25 cellular contexts compared by ENCODE assay signal in genomic region chr19:16853066-16853465, GRCh38. TPM values are rescaled to one million over a fixed set of nuclear protein-coding genes. Genes with fewer than 3 reads are reported as not detected.
"Had no signal": no experiment of that assay in that cellular context is flagged by ENCODE, and none has a peak within 500 bp of the region (broad histone marks: within the 10 kb centered on the region; RNA-seq: fewer than 3 reads in every experiment).

No MANE protein-coding gene starts in this region.

- DNase-seq: stimulated activated CD4-positive, alpha-beta T cell treated with anti-CD3 and anti-CD28 coated beads, Interleukin-2, amount 100 ng/mL, for 48 hours; stimulated activated CD4-positive, alpha-beta T cell treated with anti-CD3 and anti-CD28 coated beads, Interleukin-4, amount 100 ng/mL, for 1 hour; stimulated activated CD4-positive, alpha-beta T cell treated with anti-CD3 and anti-CD28 coated beads, Interleukin-4, amount 100 ng/mL, for 24 hours; stimulated activated CD4-positive, alpha-beta T cell treated with anti-CD3 and anti-CD28 coated beads, Interleukin-4, amount 100 ng/mL, for 4 hours; stimulated activated CD8-positive, alpha-beta memory T cell treated with anti-CD3 and anti-CD28 coated beads, Interleukin-4, amount 100 ng/mL, for 48 hours; stimulated activated naive B cell treated with anti-CD40 and anti-IgM and Interleukin-4, amounts not matched to agents 10 μg/mL and 1 μg/mL and 100 μg/mL, for 72 hours; stimulated activated naive CD4-positive, alpha-beta T cell; stimulated activated naive CD4-positive, alpha-beta T cell treated with Interleukin-2 at 50 U/mL for 16 hours; stimulated activated naive CD8-positive, alpha-beta T cell treated with anti-CD3 and anti-CD28 coated beads, Interleukin-15, amount 100 ng/mL, for 72 hours; stimulated activated naive CD8-positive, alpha-beta T cell treated with anti-CD3 and anti-CD28 coated beads, Interleukin-15, Interleukin-2, amounts not matched to agents 100 U/mL and 50 U/mL, for 24 hours; stomach; substantia nigra; testis; thyroid gland; tibial artery; transverse colon; trophoblast cell; upper lobe of right lung; uterus had no signal

- H3K9me3 ChIP-seq: stomach, suprapubic skin, testis, thoracic aorta, thyroid gland, tibial artery, tibial nerve, transverse colon, upper lobe of left lung, upper lobe of right lung, uterus, vagina had no signal

- H3K4me1 ChIP-seq: suprapubic skin, thyroid gland, tibial artery, tibial nerve, transverse colon, upper lobe of right lung, uterus, vagina had no signal

- H3K27ac ChIP-seq: stomach, suprapubic skin, testis, thoracic aorta, thyroid gland, tibial artery, tibial nerve, transverse colon, upper lobe of left lung, upper lobe of right lung, uterus, vagina had no signal

- H3K36me3 ChIP-seq: uterus had no signal

- H3K27me3 ChIP-seq: stomach, suprapubic skin, testis, thyroid gland, tibial artery, tibial nerve, transverse colon, upper lobe of left lung, upper lobe of right lung, uterus, vagina had no signal

- H3K4me3 ChIP-seq: stomach, suprapubic skin, testis, thoracic aorta, thyroid gland, tibial artery, tibial nerve, transverse colon, upper lobe of left lung, upper lobe of right lung, uterus, vagina had no signal

RNA-seq across cellular contexts. Expression of gene F2RL3, which starts 35.7 kb away (rescaled TPM):
- total RNA-seq: temporal lobe had no signal
